Comparison of ENCODE assay signal across 23 cellular contexts in the genomic region with DNA sequence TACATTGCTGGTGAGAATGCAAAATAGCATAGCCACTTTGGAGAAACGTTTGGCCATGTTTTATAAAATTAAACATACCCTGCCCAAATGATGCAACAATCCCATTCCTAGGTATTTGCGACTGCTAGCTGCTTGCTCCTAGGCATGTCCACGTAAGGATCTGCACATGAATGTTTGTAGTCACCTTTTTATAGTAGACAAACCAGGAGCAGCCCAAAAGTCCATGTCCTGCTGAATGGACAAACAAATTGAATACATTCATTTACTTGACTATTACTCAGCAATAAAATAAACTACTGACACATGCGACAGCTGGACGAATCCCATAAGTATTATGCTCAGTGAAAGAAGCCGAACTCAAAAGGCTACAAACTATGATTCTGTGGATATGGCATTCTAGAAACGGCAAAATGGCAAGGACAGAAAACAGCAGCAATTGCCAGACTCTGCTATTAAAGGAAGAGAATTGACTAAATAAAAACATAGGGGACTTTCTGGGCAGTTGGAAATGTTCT.
"Had no signal": no experiment of that assay in that cellular context is flagged by ENCODE, and none has a peak within 500 bp of the region (broad histone marks: within the 10 kb centered on the region; RNA-seq: fewer than 3 reads in every experiment).

No MANE protein-coding gene starts in this region.

- H3K36me3 ChIP-seq: heart left ventricle, ovary, spleen, tibial nerve had no signal

- H3K27me3 ChIP-seq: ovary, tibial nerve had no signal

- H3K9me3 ChIP-seq: ovary, psoas muscle had no signal

- H3K27ac ChIP-seq: foreskin keratinocyte, heart left ventricle, ovary, psoas muscle, spleen, tibial nerve, VCaP had no signal

- H3K27ac Mint-ChIP-seq: activated CD4-positive, alpha-beta memory T cell treated with anti-CD3 and anti-CD28 coated beads, Interleukin-2, amount 10 ng/mL, durations not matched to agents 7 days and 5 days; activated T-helper 17 cell treated with anti-CD3 and anti-CD28 coated beads, Interleukin-2, amount 50 U/mL, for 72 hours; immature natural killer cell; mesothelial cell of epicardium; naive thymus-derived CD4-positive, alpha-beta T cell had no signal

- H3K4me1 Mint-ChIP-seq: activated CD4-positive, alpha-beta memory T cell treated with anti-CD3 and anti-CD28 coated beads, Interleukin-2, amount 10 ng/mL, durations not matched to agents 7 days and 5 days; activated T-helper 17 cell treated with anti-CD3 and anti-CD28 coated beads, Interleukin-2, amount 50 U/mL, for 72 hours; immature natural killer cell; mesothelial cell of epicardium had no signal

- H3K4me1 ChIP-seq: foreskin keratinocyte, heart left ventricle, psoas muscle, spleen, tibial nerve had no signal

- H3K9me3 Mint-ChIP-seq: activated CD4-positive, alpha-beta memory T cell treated with anti-CD3 and anti-CD28 coated beads, Interleukin-2, amount 10 ng/mL, durations not matched to agents 7 days and 5 days; activated T-cell treated with anti-CD3 and anti-CD28 coated beads, Interleukin-2, amount 50 U/mL, for 4 hours; immature natural killer cell had no signal

- DNase-seq: activated CD4-positive, alpha-beta memory T cell treated with anti-CD3 and anti-CD28 coated beads, Interleukin-2, amount 10 ng/mL, durations not matched to agents 7 days and 5 days; activated CD4-positive, alpha-beta T cell treated with anti-CD3 and anti-CD28 coated beads for 48 hours; activated CD8-positive, alpha-beta memory T cell treated with anti-CD3 and anti-CD28 coated beads, Interleukin-2, amount 50 U/mL, for 48 hours; activated gamma-delta T cell treated with Interleukin-2 at 50 U/mL for 16 hours; activated naive CD4-positive, alpha-beta T cell treated with anti-CD3 and anti-CD28 coated beads, Interleukin-2, amount 50 U/mL, for 16 hours; activated T-cell treated with anti-CD3 and anti-CD28 coated beads, Interleukin-2, amount 50 U/mL, for 4 hours; amniotic stem cell; caudate nucleus; foreskin keratinocyte; heart left ventricle; hypothalamus; immature natural killer cell; kidney; left colon; naive thymus-derived CD4-positive, alpha-beta T cell; ovary; psoas muscle; spleen; stimulated activated naive CD4-positive, alpha-beta T cell treated with Interleukin-2 at 50 U/mL for 16 hours had no signal

- H3K36me3 Mint-ChIP-seq: immature natural killer cell; mesothelial cell of epicardium; naive thymus-derived CD4-positive, alpha-beta T cell had no signal

- H3K4me3 Mint-ChIP-seq: activated CD4-positive, alpha-beta memory T cell treated with anti-CD3 and anti-CD28 coated beads, Interleukin-2, amount 10 ng/mL, durations not matched to agents 7 days and 5 days; activated T-cell treated with anti-CD3 and anti-CD28 coated beads, Interleukin-2, amount 50 U/mL, for 4 hours; activated T-helper 17 cell treated with anti-CD3 and anti-CD28 coated beads, Interleukin-2, amount 50 U/mL, for 72 hours; immature natural killer cell; mesothelial cell of epicardium; naive thymus-derived CD4-positive, alpha-beta T cell had no signal

- H3K4me3 ChIP-seq: heart left ventricle, ovary, psoas muscle, spleen, tibial nerve had no signal
